8 cellular contexts compared by ENCODE assay signal in the genomic region with DNA sequence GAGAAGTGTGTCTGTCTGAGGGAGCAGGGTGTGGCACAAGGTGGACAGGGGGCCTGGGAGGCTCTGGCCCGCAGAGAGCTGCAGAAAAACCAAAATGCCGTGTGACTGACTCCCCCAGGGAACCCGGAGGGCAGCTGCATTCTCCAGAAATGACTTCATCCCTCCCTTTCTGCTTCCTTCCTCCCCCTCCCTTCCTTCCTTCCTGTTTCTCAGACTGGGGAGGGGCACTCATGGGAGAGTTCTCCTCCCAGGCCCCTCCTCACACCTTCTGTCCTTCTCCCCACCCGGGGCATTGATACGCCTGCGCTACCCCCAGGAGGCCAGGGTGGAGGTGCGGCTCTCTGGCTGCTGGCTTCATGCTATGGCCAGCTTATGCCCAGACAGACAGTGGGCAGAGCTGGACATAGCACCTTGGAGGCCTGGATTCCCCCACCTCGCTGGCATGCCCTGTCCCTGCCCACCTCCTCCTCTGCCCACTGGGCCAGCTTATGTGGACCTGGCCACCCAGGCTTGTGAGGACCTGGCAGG. TPM values are rescaled to one million over a fixed set of nuclear protein-coding genes. Genes with fewer than 3 reads are reported as not detected.
DNase-seq lines count a peak whose midpoint lies in the region; ATAC-seq lines count a peak whose summit lies in the region.

No MANE protein-coding gene starts in this region.

- H3K9me3 ChIP-seq in HUES48 (ENCODE audit: control insufficient read depth, insufficient read depth, low read length) (no peaks in the 10 kb centered on the region), iPS-20b (ENCODE audit: insufficient read depth, low read depth, low read length) (no peaks in the 10 kb centered on the region), thymus (ENCODE audit: control insufficient read depth) (no peaks in the 10 kb centered on the region)

- H3K36me3 ChIP-seq in HUES48 (ENCODE audit: control insufficient read depth, insufficient read depth, low read length) = no peaks in the 10 kb centered on the region
- no peaks in the 10 kb centered on the region for H3K36me3 ChIP-seq in iPS-20b (ENCODE audit: insufficient read depth, low read depth, low read length)
- H3K36me3 ChIP-seq in thymus (ENCODE audit: control insufficient read depth, insufficient read depth) = no peaks in the 10 kb centered on the region

- H3K9ac ChIP-seq in HUES48 (ENCODE audit: low read depth, low read length) = no peak overlapping the region
- no peak overlapping the region for H3K9ac ChIP-seq in iPS-20b (ENCODE audit: low read depth, low read length)

- H3K27ac ChIP-seq in HUES48 (ENCODE audit: low read depth, low read length) (peak overlapping the region; percentile 82), iPS-20b (ENCODE audit: low read length) (no peak overlapping the region), thymus (ENCODE audit: low read depth) (peak overlapping the region; percentile 33)

- WGBS in thymus = 53% methylated on average over 8 of the region's 8 CpGs

- H3K4me3 ChIP-seq in HUES48 (ENCODE audit: low read depth, low read length) = 0 out of 2 replicates have a peak overlapping the region, but pooled peaks have one; percentile 10
- H3K4me3 ChIP-seq in iPS-20b (ENCODE audit: low read length) = peak overlapping the region; percentile 42; the same call in 1 of the 2 replicates
- H3K4me3 ChIP-seq in thymus (ENCODE audit: low read length) = no peak overlapping the region

- H3K4me1 ChIP-seq in HUES48 (ENCODE audit: control insufficient read depth, insufficient read depth, low read length) = peaks cover 14% of the 10 kb centered on the region
- peaks cover 9% of the 10 kb centered on the region; the same call in 1 of the 2 replicates for H3K4me1 ChIP-seq in iPS-20b (ENCODE audit: insufficient read depth, low read length)
- H3K4me1 ChIP-seq in thymus (ENCODE audit: control insufficient read depth, insufficient read depth, low read length) = peaks cover 58% of the 10 kb centered on the region

- no peaks in the 10 kb centered on the region for H3K27me3 ChIP-seq in HUES48 (ENCODE audit: control insufficient read depth, insufficient read depth, low read length)
- no peaks in the 10 kb centered on the region for H3K27me3 ChIP-seq in iPS-20b (ENCODE audit: insufficient read depth, low read length)
- H3K27me3 ChIP-seq in thymus (ENCODE audit: control insufficient read depth, insufficient read depth) = no peaks in the 10 kb centered on the region

- no peak for ATAC-seq in HG03439 (IDR thresholded peaks at IDR 0.05; ENCODE audit: unreplicated experiment)

- DNase-seq in AG20443 (ENCODE audit: low spot score) = peak; percentile 93
- peak; percentile 62 for DNase-seq in amniotic stem cell (lab: John Stamatoyannopoulos, UW)
- no peak for DNase-seq in NCI-H146 (lab: John Stamatoyannopoulos, UW)
- no peak for DNase-seq in DMS53 (lab: John Stamatoyannopoulos, UW)

RNA-seq across cellular contexts. Expression of a gene that starts 8.2 kb away (rescaled TPM):
- polyA plus RNA-seq in thymus = 0.07 TPM

RNA-seq across cellular contexts. Expression of a gene that starts 37.5 kb away (rescaled TPM):
- polyA plus RNA-seq in thymus = 45.1 TPM

Comparison
In these comparisons a context has a peak if more than half of its experiments do, and no peak if none do; other contexts are left out.
1. DNase-seq: peak in AG20443 (single experiment) and amniotic stem cell (single experiment); none in NCI-H146 (single experiment) and DMS53 (single experiment).